Comparison of ENCODE assay signal across 10 cellular contexts in genomic region chr16:2016407-2016922, GRCh38. TPM values are rescaled to one million over a fixed set of nuclear protein-coding genes. Genes with fewer than 3 reads are reported as not detected.
DNase-seq lines count a peak whose midpoint lies in the region; ATAC-seq and TF ChIP-seq lines count a peak whose summit lies in the region.
"Had no signal": no experiment of that assay in that cellular context is flagged by ENCODE, and none has a peak within 500 bp of the region (broad histone marks: within the 10 kb centered on the region; RNA-seq: fewer than 3 reads in every experiment).

No MANE protein-coding gene starts in this region.

- no peaks in the 10 kb centered on the region for H3K9me3 ChIP-seq in DOHH2 (ENCODE audit: control insufficient read depth, insufficient read depth, low read length)
- no peaks in the 10 kb centered on the region for H3K9me3 ChIP-seq in SJCRH30 (replicated peaks)
- H3K9me3 ChIP-seq: MG63 had no signal

- DNase-seq in AG04449 (ENCODE audit: low read depth, low spot score) (no peak), SJCRH30 (peak; percentile 63 to 64), foreskin keratinocyte (no peak), kidney glomerular epithelial cell (lab: John Stamatoyannopoulos, UW) (no peak), NCI-H446 (lab: John Stamatoyannopoulos, UW) (no peak), cortex of kidney (lab: John Stamatoyannopoulos, UW) (no peak)
- DNase-seq: MG63; stimulated activated naive CD4-positive, alpha-beta T cell treated with Interleukin-2 at 50 U/mL for 16 hours had no signal

- no peaks in the 10 kb centered on the region for H3K79me2 ChIP-seq in DOHH2 (ENCODE audit: control insufficient read depth, low read length)

- ATAC-seq in foreskin keratinocyte (no peak), HG02571 (IDR thresholded peaks at IDR 0.05; ENCODE audit: unreplicated experiment) (no peak)

- no peaks in the 10 kb centered on the region for H3F3A ChIP-seq in DOHH2 (ENCODE audit: control insufficient read depth, insufficient read depth)

- CTCF ChIA-PET in AG04449 (lab: Yijun Ruan, JAX): interaction anchor here (1.1 to 2.2 kb wide), 8 partner anchors 9 to 138 kb away, joined by 3 to 10 read pairs (median 4); partner anchors contain the start of genes NHERF2 and TRAF7

- H3K4me2 ChIP-seq in DOHH2 (ENCODE audit: low read length): no peak overlapping the region

- H3K36me3 ChIP-seq in DOHH2 (ENCODE audit: control insufficient read depth, low read length) (no peaks in the 10 kb centered on the region), SJCRH30 (no peaks in the 10 kb centered on the region)
- H3K36me3 ChIP-seq: MG63 had no signal

- H3K27me3 ChIP-seq in DOHH2 (ENCODE audit: control insufficient read depth, low read length) (peaks cover 26% of the 10 kb centered on the region), SJCRH30 (peaks cover 8% of the 10 kb centered on the region; the same call in 1 of the 2 replicates), foreskin keratinocyte (peaks cover 28% of the 10 kb centered on the region)
- H3K27me3 ChIP-seq: MG63 had no signal

- no peaks in the 10 kb centered on the region for H4K20me1 ChIP-seq in DOHH2 (ENCODE audit: control insufficient read depth, insufficient read depth, low read depth, low read length)

- H3K4me1 ChIP-seq in DOHH2 (ENCODE audit: control insufficient read depth, low read length) (no peaks in the 10 kb centered on the region), SJCRH30 (peaks cover 12% of the 10 kb centered on the region), foreskin keratinocyte (no peaks in the 10 kb centered on the region)

- no peak overlapping the region for H3K4me3 ChIP-seq in AG04449 (ENCODE audit: low read depth, low read length)
- H3K4me3 ChIP-seq in DOHH2 (ENCODE audit: low read length): no peak overlapping the region
- H3K4me3 ChIP-seq in SJCRH30: no peak overlapping the region
- H3K4me3 ChIP-seq: MG63 had no signal

- no peak overlapping the region for H3K27ac ChIP-seq in DOHH2 (ENCODE audit: low read depth, low read length)
- no peak overlapping the region for H3K27ac ChIP-seq in SJCRH30
- no peak overlapping the region for H3K27ac ChIP-seq in foreskin keratinocyte

- H3K9me2 ChIP-seq in DOHH2 (replicated peaks; ENCODE audit: control insufficient read depth, low read length): no peaks in the 10 kb centered on the region

- POLR2A ChIA-PET in AG04449 (lab: Yijun Ruan, JAX): interaction anchor here (0.9 kb wide), 1 partner anchor 139 kb away, joined by 3 read pairs; the partner anchor contains the start of gene TRAF7

- TF ChIP-seq CTCF in AG04449 (IDR thresholded peaks at IDR 0.05; ENCODE audit: insufficient read depth, low read length, missing control alignments) (peak; percentile 50), DOHH2 (IDR thresholded peaks at IDR 0.05; ENCODE audit: low read depth, low read length, poor library complexity, severe bottlenecking) (peak; percentile 76), foreskin keratinocyte (conservative IDR thresholded peaks at IDR 0.05) (peak; percentile 45)

RNA-seq across cellular contexts. Expression of gene NPW, which starts 3.1 kb away (rescaled TPM):
- 1.6 TPM in 2 replicates for total RNA-seq in SJCRH30 (2014; rRNA removed; shearing (Covaris generic))
- 0.60 and 0.78 TPM in 2 replicates for total RNA-seq in foreskin keratinocyte
- 1.9 and 2.0 TPM in 2 replicates for polyA plus RNA-seq in foreskin keratinocyte

RNA-seq across cellular contexts. Expression of gene ZNF598, which starts 6.8 kb away (rescaled TPM):
- 22.9 and 25.6 TPM in 2 replicates for total RNA-seq in SJCRH30 (2014; rRNA removed; shearing (Covaris generic))
- 58.5 and 67.3 TPM in 2 replicates for total RNA-seq in foreskin keratinocyte
- polyA plus RNA-seq in foreskin keratinocyte: 52.3 and 60.4 TPM in 2 replicates

RNA-seq across cellular contexts. Expression of gene NHERF2, which starts 10.2 kb away (rescaled TPM):
- total RNA-seq in SJCRH30 (2014; rRNA removed; shearing (Covaris generic)): 6.4 and 8.0 TPM in 2 replicates
- total RNA-seq in foreskin keratinocyte: 12.8 and 14.7 TPM in 2 replicates
- 21.5 and 25.7 TPM in 2 replicates for polyA plus RNA-seq in foreskin keratinocyte

RNA-seq across cellular contexts. Expression of gene SYNGR3, which starts 26.7 kb away (rescaled TPM):
- 0.73 and 0.81 TPM in 2 replicates for total RNA-seq in SJCRH30 (2014; rRNA removed; shearing (Covaris generic))
- total RNA-seq in foreskin keratinocyte: 1.8 and 2.9 TPM in 2 replicates
- 2.1 and 2.6 TPM in 2 replicates for polyA plus RNA-seq in foreskin keratinocyte

RNA-seq across cellular contexts. Expression of gene NTHL1, which starts 31.2 kb away (rescaled TPM):
- 16.6 and 17.5 TPM in 2 replicates for total RNA-seq in SJCRH30 (2014; rRNA removed; shearing (Covaris generic))
- 33.6 and 35.3 TPM in 2 replicates for total RNA-seq in foreskin keratinocyte
- polyA plus RNA-seq in foreskin keratinocyte: 39.0 and 41.6 TPM in 2 replicates

Comparison
In these comparisons a context has a peak if more than half of its experiments do, and no peak if none do; other contexts are left out.
1. DNase-seq: peak in SJCRH30 (2 of 2); none in AG04449 (single experiment), foreskin keratinocyte (0 of 2), kidney glomerular epithelial cell (single experiment), NCI-H446 (0 of 2) and cortex of kidney (single experiment).
2. Peak in every context shown above with its lines, with median percentiles within 50 percentile points of each other: CTCF ChIP-seq.